In the genomic region with DNA sequence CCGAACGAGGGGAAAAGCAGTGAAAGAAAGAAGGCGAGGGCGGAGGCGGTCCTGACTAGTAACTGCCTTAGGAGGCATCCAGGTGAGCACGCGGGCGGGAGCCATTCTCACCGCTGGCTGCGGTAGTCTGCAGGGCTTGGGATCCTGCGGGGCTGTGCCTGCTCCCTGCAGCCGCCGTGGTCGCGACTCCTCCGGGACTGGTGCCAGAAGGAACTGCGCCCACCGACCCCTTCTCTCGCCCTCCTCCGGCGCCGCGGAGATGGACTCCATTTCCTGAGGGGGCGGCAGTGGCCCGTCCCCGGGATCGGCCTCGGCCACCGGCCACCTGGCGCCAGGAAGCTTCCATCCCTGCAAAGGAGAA, we compare ENCODE assay signal across 8 cellular contexts. TPM values are rescaled to one million over a fixed set of nuclear protein-coding genes. Genes with fewer than 3 reads are reported as not detected.
DNase-seq lines count a peak whose midpoint lies in the region; ATAC-seq and TF ChIP-seq lines count a peak whose summit lies in the region.

No MANE protein-coding gene starts in this region.

- H3K9me3 Mint-ChIP-seq in activated CD4-positive, alpha-beta T cell treated with anti-CD3 and anti-CD28 coated beads, Interleukin-2, amount 10 ng/mL, durations not matched to agents 7 days and 5 days: peaks cover 8% of the 10 kb centered on the region

- H3K14ac ChIP-seq in IMR-90 (replicated peaks; ENCODE audit: low read depth, low read length): peak overlapping the region; percentile 54

- dilution Hi-C loops in IMR-90 (cut with HindIII; ENCODE audit: low sequenced_read_pairs, unreplicated experiment): no loop called here

- H3K9me1 ChIP-seq in IMR-90 (ENCODE audit: insufficient read depth, low read length): no peaks in the 10 kb centered on the region

- H3K36me3 ChIP-seq in ES-I3 (ENCODE audit: insufficient read depth, low read length) (0 out of 2 replicates have a peak, but pooled peaks cover 4% of the 10 kb centered on the region), IMR-90 (ENCODE audit: control insufficient read depth, insufficient read depth, low read length) (peaks cover 3% of the 10 kb centered on the region; the same call in 1 of the 2 replicates), mesendoderm (ENCODE audit: control insufficient read depth, insufficient read depth, low read length) (no peaks in the 10 kb centered on the region)

- DNase-seq in IMR-90 (no peak), ecto neural progenitor cell (ENCODE audit: low spot score) (peak; percentile 63), mesendoderm (peak; percentile 73), Kasumi-1 (lab: John Stamatoyannopoulos, UW) (no peak)
- DNase-seq in activated CD4-positive, alpha-beta T cell treated with anti-CD3 and anti-CD28 coated beads, Interleukin-2, amount 10 ng/mL, durations not matched to agents 7 days and 5 days: peak; percentile 26
- DNase-seq in stimulated activated CD8-positive, alpha-beta memory T cell treated with anti-CD3 and anti-CD28 coated beads, Interleukin-7, amount 100 ng/mL, for 48 hours (ENCODE audit: extremely low read depth in 1 of 2, low read depth in 1 of 2): peak; percentile 14 to 21

- no peaks in the 10 kb centered on the region for H3K27me3 Mint-ChIP-seq in activated CD4-positive, alpha-beta T cell treated with anti-CD3 and anti-CD28 coated beads, Interleukin-2, amount 10 ng/mL, durations not matched to agents 7 days and 5 days

- peak overlapping the region; percentile 48; the same call in 1 of the 2 replicates for H4K91ac ChIP-seq in IMR-90 (ENCODE audit: insufficient read depth, low read depth, low read length)

- WGBS in IMR-90 (ENCODE audit: extremely low coverage in 2 of 2, insufficient read length in 1 of 2), 2 experiments: 0% methylated on average over 7 of the region's 30 CpGs; no CpG with 5 or more reads in 1 of the 2 experiments
- no CpG with 5 or more reads among the region's 30 CpGs for WGBS in mesendoderm (ENCODE audit: extremely low coverage, insufficient coverage, low lambda C conversion rate)

- H3K4ac ChIP-seq in IMR-90 (ENCODE audit: low read depth, low read length) (peak overlapping the region; percentile 43), mesendoderm (ENCODE audit: low read depth, low read length) (peak overlapping the region; percentile 38)

- H3K9me3 ChIP-seq in ES-I3 (ENCODE audit: control insufficient read depth, insufficient read depth, low read length) (no peaks in the 10 kb centered on the region), IMR-90 (ENCODE audit: control insufficient read depth, insufficient read depth, low read length) (no peaks in the 10 kb centered on the region)

- H2AFZ ChIP-seq in IMR-90 (replicated peaks; ENCODE audit: low read length, poor library complexity): peak overlapping the region; percentile 88

- POLR2A ChIA-PET in IMR-90 (lab: Charles Lee; ENCODE audit: unreplicated experiment): interaction anchor here (0.8 to 1.2 kb wide), 3 partner anchors 10 to 19 kb away, joined by 3 to 11 read pairs (median 3); no protein-coding TSS in a partner anchor
- POLR2A ChIA-PET in activated CD4-positive, alpha-beta T cell treated with anti-CD3 and anti-CD28 coated beads, Interleukin-2, amount 10 ng/mL, durations not matched to agents 7 days and 5 days (lab: Charles Lee): no interaction called here

- intact Hi-C loops in IMR-90 (cut with micrococcal nuclease): loop anchor here (5.0 kb wide), 2 partner anchors 57 to 77 kb away; partner anchors contain the start of gene CORIN

- H3K36me3 Mint-ChIP-seq in activated CD4-positive, alpha-beta T cell treated with anti-CD3 and anti-CD28 coated beads, Interleukin-2, amount 10 ng/mL, durations not matched to agents 7 days and 5 days (ENCODE audit: low read depth): peaks cover 22% of the 10 kb centered on the region

- CTCF ChIA-PET in IMR-90 (lab: Yijun Ruan, JAX): no interaction called here
- CTCF ChIA-PET in activated CD4-positive, alpha-beta T cell treated with anti-CD3 and anti-CD28 coated beads, Interleukin-2, amount 10 ng/mL, durations not matched to agents 7 days and 5 days (lab: Charles Lee): interaction anchor here (1.1 kb wide), 1 partner anchor 20 kb away, joined by 3 read pairs; no protein-coding TSS in a partner anchor

- H3K9ac ChIP-seq in ES-I3 (ENCODE audit: low read depth, low read length) (peak overlapping the region; percentile 99), IMR-90 (ENCODE audit: low read depth, low read length) (peak overlapping the region; percentile 77), mesendoderm (ENCODE audit: low read length) (peak overlapping the region; percentile 97)

- peaks cover 38% of the 10 kb centered on the region for H3K4me1 Mint-ChIP-seq in activated CD4-positive, alpha-beta T cell treated with anti-CD3 and anti-CD28 coated beads, Interleukin-2, amount 10 ng/mL, durations not matched to agents 7 days and 5 days

- H3K4me1 ChIP-seq in ES-I3 (ENCODE audit: insufficient read depth, low read length): no peaks in the 10 kb centered on the region; the same call in 1 of the 2 replicates
- H3K4me1 ChIP-seq in IMR-90 (ENCODE audit: control insufficient read depth, insufficient read depth, low read length): no peaks in the 10 kb centered on the region
- H3K4me1 ChIP-seq in mesendoderm (ENCODE audit: control insufficient read depth, low read depth, low read length): no peaks in the 10 kb centered on the region

- H3K18ac ChIP-seq in IMR-90 (ENCODE audit: low read depth, low read length): peak overlapping the region; percentile 8
- H3K18ac ChIP-seq in mesendoderm (ENCODE audit: low read length): peak overlapping the region; percentile 94

- H2BK120ac ChIP-seq in IMR-90 (ENCODE audit: low read depth, low read length): peak overlapping the region; percentile 12; the same call in 1 of the 2 replicates
- no peak overlapping the region for H2BK120ac ChIP-seq in mesendoderm (ENCODE audit: low read depth, low read length)

- H3K27ac ChIP-seq in IMR-90 (ENCODE audit: insufficient read depth, low read length) (peak overlapping the region; percentile 78), mesendoderm (ENCODE audit: low read depth, low read length) (peak overlapping the region; percentile 68)

- H3K56ac ChIP-seq in IMR-90 (ENCODE audit: extremely low read depth, insufficient read depth, low read length) (peak overlapping the region; percentile 63; the same call in 1 of the 2 replicates), mesendoderm (ENCODE audit: low read length) (peak overlapping the region; percentile 97)

- in situ Hi-C loops in IMR-90 (cut with MboI; ENCODE audit: low sequenced_read_pairs): no loop called here

- peak; percentile 20 for ATAC-seq in GM21619 (IDR thresholded peaks at IDR 0.05; ENCODE audit: unreplicated experiment)
- peak; percentile 2 for ATAC-seq in IMR-90 (ENCODE audit: low read depth)

- peak overlapping the region; percentile 32 for H3K23ac ChIP-seq in IMR-90 (ENCODE audit: low read depth, low read length)
- peak overlapping the region; percentile 66 for H3K23ac ChIP-seq in mesendoderm (ENCODE audit: low read length)

- TF ChIP-seq POLR2A in IMR-90 (IDR thresholded peaks at IDR 0.05; ENCODE audit: low read depth, low read length): no peak

- H2BK20ac ChIP-seq in IMR-90 (ENCODE audit: low read depth, low read length): no peak overlapping the region

- no TSS peak for BruUV-seq in IMR-90 (replicated peaks; lab: Mats Ljungman, UMichigan)

- peak overlapping the region; percentile 97 for H2AK9ac ChIP-seq in IMR-90 (replicated peaks; ENCODE audit: low read depth, low read length, poor library complexity)

- H2BK15ac ChIP-seq in IMR-90 (ENCODE audit: low read depth, low read length) (no peak overlapping the region), mesendoderm (replicated peaks; ENCODE audit: low read depth) (no peak overlapping the region)

- H3K79me1 ChIP-seq in IMR-90 (ENCODE audit: low read depth in 1 of 2, low read length in 2 of 2): peaks cover 13 to 21% of the 10 kb centered on the region in 2 experiments
- H3K79me1 ChIP-seq in mesendoderm (ENCODE audit: low read length): peaks cover 2% of the 10 kb centered on the region

- peak overlapping the region; percentile 45 to 61; a peak in 3 of 4 replicates for H4K8ac ChIP-seq in IMR-90 (ENCODE audit: low read depth in 2 of 2, low read length in 2 of 2)
- no peak overlapping the region for H4K8ac ChIP-seq in mesendoderm (ENCODE audit: low read depth, low read length)

- H3K27ac Mint-ChIP-seq in activated CD4-positive, alpha-beta T cell treated with anti-CD3 and anti-CD28 coated beads, Interleukin-2, amount 10 ng/mL, durations not matched to agents 7 days and 5 days: peak overlapping the region; percentile 94

- peaks cover 24% of the 10 kb centered on the region for H3K79me2 ChIP-seq in mesendoderm (ENCODE audit: control insufficient read depth, insufficient read depth, low read length)

- TF ChIP-seq RAD21 in IMR-90 (IDR thresholded peaks at IDR 0.05; ENCODE audit: low read length): no peak

- H3K27me3 ChIP-seq in IMR-90 (ENCODE audit: control insufficient read depth, insufficient read depth, low read length) (no peaks in the 10 kb centered on the region), mesendoderm (ENCODE audit: insufficient read depth, low read length, poor library complexity) (no peaks in the 10 kb centered on the region)

- H2AK5ac ChIP-seq in IMR-90 (ENCODE audit: low read depth, low read length) (0 out of 2 replicates have a peak overlapping the region, but pooled peaks have one; percentile 14), mesendoderm (ENCODE audit: low read length) (no peak overlapping the region)

- H3K4me3 Mint-ChIP-seq in activated CD4-positive, alpha-beta T cell treated with anti-CD3 and anti-CD28 coated beads, Interleukin-2, amount 10 ng/mL, durations not matched to agents 7 days and 5 days: peak overlapping the region; percentile 97

- H3K4me3 ChIP-seq in IMR-90 (ENCODE audit: insufficient read depth, low read depth, low read length) (peak overlapping the region; percentile 68), mesendoderm (ENCODE audit: low read length) (peak overlapping the region; percentile 97)

- H2BK5ac ChIP-seq in IMR-90 (ENCODE audit: low read depth, low read length, poor library complexity, severe bottlenecking): peak overlapping the region; percentile 25
- H2BK5ac ChIP-seq in mesendoderm (ENCODE audit: low read length): peak overlapping the region; percentile 30

- TF ChIP-seq CTCF in IMR-90 (conservative IDR thresholded peaks at IDR 0.05; ENCODE audit: low read depth, low read length): no peak

- H4K5ac ChIP-seq in IMR-90 (ENCODE audit: low read depth, low read length) (peak overlapping the region; percentile 1), mesendoderm (ENCODE audit: low read length) (no peak overlapping the region)

- H3K4me2 ChIP-seq in IMR-90 (ENCODE audit: low read depth, low read length): peak overlapping the region; percentile 65
- peak overlapping the region; percentile 31 for H3K4me2 ChIP-seq in mesendoderm (ENCODE audit: low read length)

- no peaks in the 10 kb centered on the region for H4K20me1 ChIP-seq in IMR-90 (ENCODE audit: insufficient read depth, low read length)

RNA-seq across cellular contexts. Expression of gene NFXL1, which starts 0.5 kb away (rescaled TPM):
- total RNA-seq in IMR-90 (2012; rRNA removed): 21.9 and 23.1 TPM in 2 replicates
- polyA plus RNA-seq in IMR-90 (2012; rRNA removed): 11.7 and 13.9 TPM in 2 replicates
- 3.6 and 5.1 TPM in 2 replicates for polyA plus RNA-seq in IMR-90 (2012; cell fraction: cytosol; rRNA removed)
- polyA plus RNA-seq in IMR-90 (2012; cell fraction: nucleus; rRNA removed; ENCODE audit: low replicate concordance): 10.4 and 59.6 TPM in 2 replicates
- total RNA-seq in activated CD4-positive, alpha-beta T cell treated with anti-CD3 and anti-CD28 coated beads, Interleukin-2, amount 10 ng/mL, durations not matched to agents 7 days and 5 days: 10 to 100 TPM in 1 of 2 experiments, 1 to 10 TPM in 1; 9.0 to 10.6 TPM
- polyA plus RNA-seq in mesendoderm (2013, experiment 1 of 2): 16.0 TPM
- polyA plus RNA-seq in mesendoderm (2013, experiment 2 of 2): 17.8 TPM

Comparison
In these comparisons a context has a peak if more than half of its experiments do, and no peak if none do; other contexts are left out.
1. DNase-seq: peak in activated CD4-positive, alpha-beta T cell treated with anti-CD3 and anti-CD28 coated beads, Interleukin-2, amount 10 ng/mL, durations not matched to agents 7 days and 5 days (single experiment), ecto neural progenitor cell (single experiment), mesendoderm (single experiment) and stimulated activated CD8-positive, alpha-beta memory T cell treated with anti-CD3 and anti-CD28 coated beads, Interleukin-7, amount 100 ng/mL, for 48 hours (2 of 2); none in IMR-90 (single experiment) and Kasumi-1 (0 of 2).
2. Peak in every context shown above with its lines, with median percentiles within 50 percentile points of each other: H3K9ac ChIP-seq.